In the genomic region with DNA sequence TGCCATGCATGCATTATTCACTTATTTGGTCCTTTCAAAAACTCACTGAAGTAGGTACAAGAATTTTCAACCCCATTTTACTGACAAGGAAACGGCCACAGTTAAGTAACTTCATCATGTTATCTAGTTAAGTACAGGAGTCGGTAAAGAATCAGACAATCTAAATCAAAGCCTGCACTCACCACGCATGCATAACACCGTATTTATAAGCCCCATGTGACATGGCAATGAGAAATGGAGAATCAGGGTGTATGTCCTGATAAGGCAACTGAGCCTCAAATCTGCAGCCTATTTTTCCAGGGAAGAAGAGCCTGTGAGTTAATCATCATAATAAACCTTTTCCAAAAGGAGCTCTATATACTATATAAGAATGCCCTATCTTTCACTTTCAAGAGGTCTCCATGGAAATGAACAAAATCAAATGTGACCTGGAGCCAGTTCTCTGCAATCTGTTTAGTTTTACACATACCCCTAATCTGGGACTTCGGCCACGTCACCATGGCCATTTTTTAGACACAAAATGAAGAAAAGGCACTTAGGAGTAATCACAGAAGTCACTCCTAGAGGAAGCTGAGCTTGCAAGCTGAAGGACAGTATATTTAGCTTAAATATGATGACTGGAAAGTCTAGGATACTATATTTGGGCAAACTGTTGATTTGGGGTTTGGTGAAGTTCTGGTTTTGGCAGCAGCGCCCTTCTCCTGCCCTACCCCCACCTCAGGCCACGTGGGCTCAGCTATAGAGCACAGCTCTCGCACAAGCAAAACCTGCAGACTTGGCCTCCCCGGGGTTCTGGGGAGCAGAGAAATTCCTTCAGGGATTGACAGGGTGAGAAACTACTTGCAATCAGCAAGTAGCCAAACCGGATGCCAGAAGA, we compare ENCODE assay signal across 1 cellular context.
A peak's percentile ranks its signal among the peaks of the same experiment; 100 is the strongest.
TF ChIP-seq lines count a peak whose summit lies in the region.

No MANE protein-coding gene starts in this region.

TF ChIP-seq in H1, 55 proteins besides CTCF, POLR2A, EP300 and RAD21:
- TF ChIP-seq CBX5 (IDR thresholded peaks at IDR 0.05; ENCODE audit: low read depth, low read length) (no peak), NRF1 (IDR thresholded peaks at IDR 0.05; ENCODE audit: low read depth, low read length) (no peak), CEBPB (IDR thresholded peaks at IDR 0.05; ENCODE audit: low read depth, low read length) (no peak), MAFK (IDR thresholded peaks at IDR 0.05; ENCODE audit: low read depth, low read length) (no peak), TEAD4 (IDR thresholded peaks at IDR 0.05; ENCODE audit: low read depth, low read length) (peak; percentile 51), ZNF274 (IDR thresholded peaks at IDR 0.05; ENCODE audit: borderline replicate concordance, extremely low read depth, low read length) (no peak), SP1 (IDR thresholded peaks at IDR 0.05; ENCODE audit: low read depth, low read length) (0 out of 2 replicates have a peak, but pooled peaks have one; percentile 48), SIN3A (conservative IDR thresholded peaks at IDR 0.05 in 1 of 2, IDR thresholded peaks at IDR 0.05 in 1 of 2; ENCODE audit: low read depth in 1 of 2, low read length in 2 of 2) (0 out of 4 replicates have a peak, but pooled peaks of 1 of the 2 experiments have one; percentile 21)
- TF ChIP-seq, protein P1, sequence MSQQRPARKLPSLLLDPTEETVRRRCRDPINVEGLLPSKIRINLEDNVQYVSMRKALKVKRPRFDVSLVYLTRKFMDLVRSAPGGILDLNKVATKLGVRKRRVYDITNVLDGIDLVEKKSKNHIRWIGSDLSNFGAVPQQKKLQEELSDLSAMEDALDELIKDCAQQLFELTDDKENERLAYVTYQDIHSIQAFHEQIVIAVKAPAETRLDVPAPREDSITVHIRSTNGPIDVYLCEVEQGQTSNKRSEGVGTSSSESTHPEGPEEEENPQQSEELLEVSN (IDR thresholded peaks at IDR 0.05), result peak; percentile 17; the same call in 1 of the 2 replicates
- TF ChIP-seq, protein P2, sequence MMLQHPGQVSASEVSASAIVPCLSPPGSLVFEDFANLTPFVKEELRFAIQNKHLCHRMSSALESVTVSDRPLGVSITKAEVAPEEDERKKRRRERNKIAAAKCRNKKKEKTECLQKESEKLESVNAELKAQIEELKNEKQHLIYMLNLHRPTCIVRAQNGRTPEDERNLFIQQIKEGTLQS (IDR thresholded peaks at IDR 0.05; ENCODE audit: insufficient read depth, low read depth, low read length), result no peak
- TF ChIP-seq, protein P3, sequence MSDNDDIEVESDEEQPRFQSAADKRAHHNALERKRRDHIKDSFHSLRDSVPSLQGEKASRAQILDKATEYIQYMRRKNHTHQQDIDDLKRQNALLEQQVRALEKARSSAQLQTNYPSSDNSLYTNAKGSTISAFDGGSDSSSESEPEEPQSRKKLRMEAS (IDR thresholded peaks at IDR 0.05), result peak; percentile 85
